ENCODE assay signal across 23 cellular contexts in genomic region chr15:97009036-97009555, GRCh38.
A peak's percentile ranks its signal among the peaks of the same experiment; 100 is the strongest.
DNase-seq lines count a peak whose midpoint lies in the region; ATAC-seq and TF ChIP-seq lines count a peak whose summit lies in the region.
"Had no signal": no experiment of that assay in that cellular context is flagged by ENCODE, and none has a peak within 500 bp of the region (broad histone marks: within the 10 kb centered on the region; RNA-seq: fewer than 3 reads in every experiment).

No MANE protein-coding gene starts in this region.

- no peak for TF ChIP-seq CTCF in spleen (IDR thresholded peaks at IDR 0.05 in 8 of 11, conservative IDR thresholded peaks at IDR 0.05 in 3 of 11)

- 76 to 87% (median 78%) methylated on average over 8 of the region's 8 CpGs for WGBS in spleen, 5 donors

- intact Hi-C loops in spleen (cut with DNase I; ENCODE audit: low total_unique reads), result no loop called here

- H3K4me1 ChIP-seq in neuron (ENCODE audit: insufficient read depth, low read length) (peaks cover 9% of the 10 kb centered on the region), spleen (no peaks in the 10 kb centered on the region)
- H3K4me1 ChIP-seq: foreskin keratinocyte had no signal

- DNase-seq in DMS153 (lab: John Stamatoyannopoulos, UW), result peak; percentile 11
- no peak for DNase-seq in DMS153 treated with DMSO at 0.1 percent for 48 hours (lab: John Stamatoyannopoulos, UW; ENCODE audit: unreplicated experiment)
- DNase-seq in HT1080 (ENCODE audit: low read depth), result peak; percentile 73
- peak; percentile 19 for DNase-seq in astrocyte of the hippocampus (ENCODE audit: low read depth, low spot score)
- DNase-seq in SKM-1 (lab: John Stamatoyannopoulos, UW; ENCODE audit: unreplicated experiment), result no peak
- DNase-seq in spleen, result no peak
- DNase-seq: activated CD4-positive, CD25-positive, alpha-beta regulatory T cell treated with anti-CD3 and anti-CD28 coated beads, Interleukin-2, amount 50 U/mL, for 72 hours; activated CD8-positive, alpha-beta T cell treated with anti-CD3 and anti-CD28 coated beads for 36 hours; CD4-positive, alpha-beta T cell; cortex of kidney; foreskin keratinocyte; GF-D8; H7; IMR-90; NCI-H1092 treated with DMSO at 0.1 percent for 48 hours; NCI-H2081; NCI-H526; stimulated activated naive CD4-positive, alpha-beta T cell treated with Interleukin-2 at 50 U/mL for 16 hours had no signal

- no peak overlapping the region for H3K4me3 ChIP-seq in neuron (ENCODE audit: low read length)
- no peak overlapping the region for H3K4me3 ChIP-seq in spleen

- H3K36me3 ChIP-seq in neuron (ENCODE audit: insufficient read depth, low read length) (no peaks in the 10 kb centered on the region), spleen (no peaks in the 10 kb centered on the region)

- H3K27me3 ChIP-seq in neuron (ENCODE audit: insufficient read depth, low read length) (no peaks in the 10 kb centered on the region), spleen (replicated peaks in 1 of 7) (no peaks in the 10 kb centered on the region)
- H3K27me3 ChIP-seq: foreskin keratinocyte had no signal

- peak overlapping the region; percentile 76 for H2AFZ ChIP-seq in neuron (ENCODE audit: low read depth, low read length)

- H3K9me3 ChIP-seq in neuron (ENCODE audit: low read length) (peaks cover 1% of the 10 kb centered on the region), spleen (peaks cover 0 to 5% (median 0%) of the 10 kb centered on the region in 8 donors)

- H3K27ac ChIP-seq in spleen, result no peak overlapping the region
- H3K27ac ChIP-seq: 22Rv1, foreskin keratinocyte had no signal

- TF ChIP-seq POLR2A in spleen (IDR thresholded peaks at IDR 0.05), result no peak

- no peak for ATAC-seq in HG03565 (IDR thresholded peaks at IDR 0.05; ENCODE audit: unreplicated experiment)
- ATAC-seq: activated CD8-positive, alpha-beta T cell treated with anti-CD3 and anti-CD28 coated beads for 36 hours; esophagus mucosa; foreskin keratinocyte; left lobe of liver had no signal

Comparison
In these comparisons a context has a peak if more than half of its experiments do, and no peak if none do; other contexts are left out.
1. DNase-seq: peak in DMS153 (single experiment), HT1080 (single experiment) and astrocyte of the hippocampus (single experiment); none in DMS153 treated with DMSO at 0.1 percent for 48 hours (single experiment), SKM-1 (single experiment) and spleen (single experiment).